ENCODE assay signal across 1 cellular context in genomic region chr10:78316451-78316931, GRCh38.
TF ChIP-seq lines count a peak whose summit lies in the region.

No MANE protein-coding gene starts in this region.

TF ChIP-seq in HepG2, 621 proteins besides CTCF, POLR2A, EP300 and RAD21 (continued from another document):
- no peak for TF ChIP-seq TFDP1 (CRISPR knock-in tag; IDR thresholded peaks at IDR 0.05; ENCODE audit: borderline replicate concordance)
